8 cellular contexts compared by ENCODE assay signal in genomic region chr4:113869743-113870375, GRCh38.
DNase-seq lines count a peak whose midpoint lies in the region; ATAC-seq, FAIRE-seq and TF ChIP-seq lines count a peak whose summit lies in the region.

No MANE protein-coding gene starts in this region.

- no peaks in the 10 kb centered on the region for H3K4me1 ChIP-seq in uterus

- no peak overlapping the region for H3K27ac Mint-ChIP-seq in natural killer cell

- H3K27me3 Mint-ChIP-seq in natural killer cell (ENCODE audit: low read depth in 2 of 2): peaks cover 0 to 6% of the 10 kb centered on the region in 2 donors

- peak in 2 of 3 experiments; percentile 2 to 28 for DNase-seq in activated CD8-positive, alpha-beta memory T cell treated with anti-CD3 and anti-CD28 coated beads for 48 hours (ENCODE audit: low read depth in 2 of 3, low spot score in 2 of 3)
- no peak for DNase-seq in natural killer cell
- DNase-seq in RPMI8226: no peak
- no peak for DNase-seq in frontal cortex (ENCODE audit: low spot score in 2 of 2)
- no peak for DNase-seq in uterus
- no peak for DNase-seq in NCI-H2227 (lab: John Stamatoyannopoulos, UW; ENCODE audit: unreplicated experiment)

- ATAC-seq in GM19395 (IDR thresholded peaks at IDR 0.05; ENCODE audit: unreplicated experiment) (peak; percentile 96), HG03103 (IDR thresholded peaks at IDR 0.05; ENCODE audit: low read depth, unreplicated experiment) (peak; percentile 88), natural killer cell (peak in 2 of 3 donors; percentile 56 to 65)

- no peak overlapping the region for H3K4me3 ChIP-seq in uterus

- TF ChIP-seq CTCF in natural killer cell (IDR thresholded peaks at IDR 0.05) (no peak), uterus (IDR thresholded peaks at IDR 0.05) (no peak)

- no peaks in the 10 kb centered on the region for H3K36me3 ChIP-seq in uterus

- TF ChIP-seq POLR2A in uterus (IDR thresholded peaks at IDR 0.05): no peak

- H3K27ac ChIP-seq in uterus: no peak overlapping the region

- H3K4me3 Mint-ChIP-seq in natural killer cell: no peak overlapping the region

- intact Hi-C loops in natural killer cell (cut with micrococcal nuclease): no loop called here
- intact Hi-C loops in uterus (cut with DNase I; ENCODE audit: low total_unique reads): no loop called here

- no peaks in the 10 kb centered on the region for H3K27me3 ChIP-seq in uterus

- no peak for FAIRE-seq in frontal cortex (lab: Jason Lieb, UNC)

- peaks cover 7 to 11% of the 10 kb centered on the region in 2 donors for H3K4me1 Mint-ChIP-seq in natural killer cell

- H3K36me3 Mint-ChIP-seq in natural killer cell: no peaks in the 10 kb centered on the region

- H3K9me3 Mint-ChIP-seq in natural killer cell: no peaks in the 10 kb centered on the region

- H3K9me3 ChIP-seq in uterus: no peaks in the 10 kb centered on the region

Comparison
In these comparisons a context has a peak if more than half of its experiments do, and no peak if none do; other contexts are left out.
1. DNase-seq: peak in activated CD8-positive, alpha-beta memory T cell treated with anti-CD3 and anti-CD28 coated beads for 48 hours (2 of 3); none in natural killer cell (single experiment), RPMI8226 (single experiment), frontal cortex (0 of 2), uterus (0 of 2) and NCI-H2227 (single experiment).
2. Peak in every context shown above with its lines, with median percentiles within 50 percentile points of each other: ATAC-seq.